ENCODE assay signal across 8 cellular contexts in the genomic region with DNA sequence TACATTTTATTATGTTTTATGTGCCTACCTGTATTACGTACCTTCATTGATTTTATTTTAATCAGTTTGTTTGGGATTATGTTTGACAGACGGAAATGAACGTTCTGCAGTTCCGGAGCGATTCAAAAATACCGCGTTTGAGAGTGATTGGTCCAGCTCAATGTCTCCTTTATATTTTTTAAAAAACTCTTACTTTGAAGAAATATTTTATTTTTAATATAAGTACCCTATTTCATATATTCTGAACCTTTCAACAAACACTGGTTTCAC.
DNase-seq lines count a peak whose midpoint lies in the region; ATAC-seq, FAIRE-seq and TF ChIP-seq lines count a peak whose summit lies in the region.

No MANE protein-coding gene starts in this region.

- dilution Hi-C loops in endothelial cell of umbilical vein (cut with MboI; ENCODE audit: extremely low pct_ligation_motif_present, low sequenced_read_pairs): no loop called here

- H3K36me3 ChIP-seq in endothelial cell of umbilical vein (ENCODE audit: control insufficient read depth in 2 of 2, extremely low read depth in 1 of 2, insufficient read depth in 2 of 2, low read length in 2 of 2): no peaks in the 10 kb centered on the region

- peak overlapping the region; percentile 31 to 85 (median 56) for H3K4me3 ChIP-seq in endothelial cell of umbilical vein (replicated peaks in 1 of 3; ENCODE audit: insufficient read depth in 1 of 3, low read depth in 1 of 3, low read length in 3 of 3)

- H3K4me1 Mint-ChIP-seq in T-helper 17 cell: peaks cover 28% of the 10 kb centered on the region
- peaks cover 44% of the 10 kb centered on the region for H3K4me1 Mint-ChIP-seq in neural crest cell

- DNase-seq in activated gamma-delta T cell treated with Interleukin-2 at 50 U/mL for 16 hours (peak; percentile 30), activated gamma-delta T cell (lab: John Stamatoyannopoulos, UW) (no peak), T-helper 17 cell (no peak), endothelial cell of umbilical vein (ENCODE audit: low read depth, low spot score) (no peak), neural crest cell (ENCODE audit: low read depth, low spot score) (no peak), GF-D8 (lab: John Stamatoyannopoulos, UW) (no peak), cortex of kidney (lab: John Stamatoyannopoulos, UW) (no peak)

- no peak for FAIRE-seq in endothelial cell of umbilical vein (lab: Jason Lieb, UNC)

- H3K9me3 ChIP-seq in T-helper 17 cell (ENCODE audit: control insufficient read depth, low read length, poor library complexity, severe bottlenecking) (no peaks in the 10 kb centered on the region), endothelial cell of umbilical vein (replicated peaks; ENCODE audit: control insufficient read depth, insufficient read depth, low read length) (no peaks in the 10 kb centered on the region)

- H3K4me3 Mint-ChIP-seq in T-helper 17 cell: peak overlapping the region; percentile 96
- peak overlapping the region; percentile 95 for H3K4me3 Mint-ChIP-seq in neural crest cell

- H3K9me1 ChIP-seq in endothelial cell of umbilical vein (replicated peaks; ENCODE audit: control insufficient read depth, extremely low read depth, insufficient read depth, low read length): no peaks in the 10 kb centered on the region

- TF ChIP-seq POLR2A in endothelial cell of umbilical vein (IDR thresholded peaks at IDR 0.05; ENCODE audit: low read depth, low read length): no peak

- H4K20me1 ChIP-seq in endothelial cell of umbilical vein (replicated peaks; ENCODE audit: control insufficient read depth, extremely low read depth, insufficient read depth, low read length): no peaks in the 10 kb centered on the region

- peaks cover 5% of the 10 kb centered on the region for H3K9me3 Mint-ChIP-seq in neural crest cell

- H3K27ac Mint-ChIP-seq in T-helper 17 cell (peak overlapping the region; percentile 93), neural crest cell (ENCODE audit: unreplicated experiment) (peak overlapping the region; percentile 97)

- BruUV-seq in endothelial cell of umbilical vein (replicated peaks; lab: Mats Ljungman, UMichigan): no TSS peak

- no peaks in the 10 kb centered on the region for H3K27me3 Mint-ChIP-seq in T-helper 17 cell
- peaks cover 11% of the 10 kb centered on the region for H3K27me3 Mint-ChIP-seq in neural crest cell (ENCODE audit: low read depth)

- H3K36me3 Mint-ChIP-seq in T-helper 17 cell (ENCODE audit: low read depth): no peaks in the 10 kb centered on the region
- H3K36me3 Mint-ChIP-seq in neural crest cell (ENCODE audit: low read depth): peaks cover 2% of the 10 kb centered on the region

- no peak for TF ChIP-seq CTCF in endothelial cell of umbilical vein (IDR thresholded peaks at IDR 0.05; ENCODE audit: extremely low read depth in 1 of 2, insufficient read depth in 1 of 2, low read depth in 1 of 2, low read length in 2 of 2)
- no peak for TF ChIP-seq CTCF in neural crest cell (conservative IDR thresholded peaks at IDR 0.05)

- peak overlapping the region; percentile 80 for H3K4me2 ChIP-seq in endothelial cell of umbilical vein (ENCODE audit: insufficient read depth, low read length)

- H3K79me2 ChIP-seq in endothelial cell of umbilical vein (ENCODE audit: control insufficient read depth, insufficient read depth, low read length): no peaks in the 10 kb centered on the region

- peak overlapping the region; percentile 22 for H3K9ac ChIP-seq in endothelial cell of umbilical vein (replicated peaks; ENCODE audit: extremely low read depth, insufficient read depth, low read length)

- ATAC-seq in T-helper 17 cell (peak; percentile 16), GM18867 (IDR thresholded peaks at IDR 0.05; ENCODE audit: unreplicated experiment) (no peak)

- intact Hi-C loops in endothelial cell of umbilical vein (cut with micrococcal nuclease): loop anchor here (1.0 to 2.0 kb wide), 7 partner anchors 16 to 72 kb away; a partner anchor contains a TSS

- peak overlapping the region; percentile 78 for H2AFZ ChIP-seq in endothelial cell of umbilical vein (ENCODE audit: low read depth, low read length)

- H3K4me1 ChIP-seq in endothelial cell of umbilical vein (ENCODE audit: control insufficient read depth, extremely low read depth, insufficient read depth, low read length): peaks cover 3% of the 10 kb centered on the region

- CTCF ChIA-PET in endothelial cell of umbilical vein (lab: Charles Lee): interaction anchor here (0.7 to 3.4 kb wide), 14 partner anchors 9 to 344 kb away, joined by 3 to 28 read pairs (median 4); a partner anchor contains a TSS

- H3K27me3 ChIP-seq in endothelial cell of umbilical vein (ENCODE audit: control insufficient read depth in 2 of 2, insufficient read depth in 2 of 2, low read length in 2 of 2): no peaks in the 10 kb centered on the region

- H3K27ac ChIP-seq in endothelial cell of umbilical vein (ENCODE audit: insufficient read depth, low read depth, low read length): peak overlapping the region; percentile 67

- POLR2A ChIA-PET in endothelial cell of umbilical vein (lab: Charles Lee): interaction anchor here (0.7 to 4.0 kb wide), 15 partner anchors 10 to 231 kb away, joined by 3 to 49 read pairs (median 6); a partner anchor contains a TSS

TF ChIP-seq in endothelial cell of umbilical vein, 7 proteins besides CTCF, POLR2A, EP300 and RAD21:
- no peak for TF ChIP-seq POLR2AphosphoS5 (IDR thresholded peaks at IDR 0.05; ENCODE audit: insufficient read depth, low read depth, low read length)
- no peak for TF ChIP-seq EZH2 (IDR thresholded peaks at IDR 0.05; ENCODE audit: borderline replicate concordance, low read depth, low read length, severe bottlenecking)
- no peak for TF ChIP-seq MAX (IDR thresholded peaks at IDR 0.05; ENCODE audit: insufficient read depth, insufficient read length)
- TF ChIP-seq GATA2 (IDR thresholded peaks at IDR 0.05; ENCODE audit: insufficient read depth, insufficient read length, low read depth, low read length): no peak
- no peak for TF ChIP-seq FOS (IDR thresholded peaks at IDR 0.05; ENCODE audit: borderline replicate concordance, insufficient read depth, low read length)
- no peak for TF ChIP-seq JUN (IDR thresholded peaks at IDR 0.05; ENCODE audit: borderline replicate concordance, insufficient read depth, insufficient read length, low read depth)
- TF ChIP-seq MYC (IDR thresholded peaks at IDR 0.05; ENCODE audit: low read depth, low read length): no peak
